In the genomic region with DNA sequence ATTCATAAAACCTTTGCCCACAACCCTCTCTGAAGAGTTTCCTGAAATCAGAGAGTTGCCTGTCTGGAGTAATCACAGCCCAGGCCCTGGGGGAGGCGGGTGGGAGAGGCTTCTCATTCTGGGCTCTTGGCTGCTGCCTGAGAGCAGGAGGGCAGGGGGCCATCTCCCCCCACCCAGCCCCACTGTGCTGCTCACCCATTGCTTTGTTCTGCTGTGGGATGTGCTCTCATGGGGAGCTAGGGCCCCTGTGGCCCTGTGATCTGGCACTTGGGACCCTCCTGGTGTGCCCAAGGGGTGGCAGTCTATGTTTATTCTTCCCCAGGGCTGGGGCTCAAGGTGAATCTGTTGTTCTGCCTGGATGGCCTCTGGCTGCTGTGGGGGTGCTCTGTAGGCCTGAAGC, we compare ENCODE assay signal across 28 cellular contexts.
"Had no signal": no experiment of that assay in that cellular context is flagged by ENCODE, and none has a peak within 500 bp of the region (broad histone marks: within the 10 kb centered on the region; RNA-seq: fewer than 3 reads in every experiment).

No MANE protein-coding gene starts in this region.

- H3K36me3 Mint-ChIP-seq: activated naive CD4-positive, alpha-beta T cell treated with anti-CD3 and anti-CD28 coated beads, Interleukin-2, amount 50 U/mL, for 24 hours had no signal

- H3K27ac Mint-ChIP-seq: activated CD4-positive, alpha-beta memory T cell treated with anti-CD3 and anti-CD28 coated beads, Interleukin-2, amount 10 ng/mL, durations not matched to agents 7 days and 5 days; activated naive CD4-positive, alpha-beta T cell treated with anti-CD3 and anti-CD28 coated beads, Interleukin-2, amount 50 U/mL, for 24 hours; activated naive CD8-positive, alpha-beta T cell treated with anti-CD3 and anti-CD28 coated beads, Interleukin-2, amount 50 U/mL, for 24 hours; nephron; progenitor cell of endocrine pancreas; T-helper 1 cell treated with Interleukin-12 subunit alpha and Interleukin-12 subunit beta and Interleukin-4 antibody, amounts not matched to agents 30 μg/mL and 1 μg/mL, for 36 hours had no signal

- H3K27ac ChIP-seq: left lung, neutrophil, ovary, upper lobe of right lung, WERI-Rb-1 had no signal

- H3K4me3 ChIP-seq: left lung, ovary, smooth muscle cell, upper lobe of right lung had no signal

- FAIRE-seq: islet of Langerhans had no signal

- H3K4me1 ChIP-seq: upper lobe of right lung had no signal

- H3K36me3 ChIP-seq: neutrophil, ovary had no signal

- H3K4me2 ChIP-seq: smooth muscle cell had no signal

- DNase-seq: activated CD4-positive, alpha-beta memory T cell treated with anti-CD3 and anti-CD28 coated beads, Interleukin-2, amount 10 ng/mL, durations not matched to agents 7 days and 5 days; activated CD4-positive, alpha-beta T cell treated with anti-CD3 and anti-CD28 coated beads for 48 hours; activated naive CD8-positive, alpha-beta T cell treated with anti-CD3 and anti-CD28 coated beads, Interleukin-2, amount 50 U/mL, for 24 hours; activated T-cell treated with anti-CD3 and anti-CD28 coated beads, Interleukin-2, amount 50 U/mL, for 4 hours; amygdala; caudate nucleus; cortex of kidney; foreskin melanocyte; left lung; mammary epithelial cell; ovary; stimulated activated CD4-positive, alpha-beta T cell treated with anti-CD3 and anti-CD28 coated beads, Interleukin-15, amount 100 ng/mL, for 24 hours; stimulated activated CD4-positive, alpha-beta T cell treated with anti-CD3 and anti-CD28 coated beads, Interleukin-2, amount 100 ng/mL, for 24 hours; stimulated activated naive CD4-positive, alpha-beta T cell; substantia nigra; T1000; upper lobe of right lung; WERI-Rb-1 had no signal

- H3K27me3 ChIP-seq: ovary, upper lobe of right lung had no signal

- H3K27me3 Mint-ChIP-seq: activated T-helper 17 cell treated with anti-CD3 and anti-CD28 coated beads, Interleukin-2, amount 50 U/mL, for 72 hours; progenitor cell of endocrine pancreas had no signal

- H3K4me1 Mint-ChIP-seq: activated naive CD4-positive, alpha-beta T cell treated with anti-CD3 and anti-CD28 coated beads, Interleukin-2, amount 50 U/mL, for 24 hours; activated naive CD8-positive, alpha-beta T cell treated with anti-CD3 and anti-CD28 coated beads, Interleukin-2, amount 50 U/mL, for 24 hours had no signal

- ATAC-seq: activated CD4-positive, CD25-positive, alpha-beta regulatory T cell treated with anti-CD3 and anti-CD28 coated beads, Interleukin-2, amount 50 U/mL, for 24 hours; activated naive CD8-positive, alpha-beta T cell treated with anti-CD3 and anti-CD28 coated beads, Interleukin-2, amount 50 U/mL, for 24 hours; activated T-cell treated with anti-CD3 and anti-CD28 coated beads, Interleukin-2, amount 50 U/mL, for 4 hours; activated T-helper 17 cell treated with anti-CD3 and anti-CD28 coated beads, Interleukin-2, amount 50 U/mL, for 72 hours; esophagus mucosa; left lung; upper lobe of right lung had no signal

- H3K4me3 Mint-ChIP-seq: activated CD4-positive, alpha-beta memory T cell treated with anti-CD3 and anti-CD28 coated beads, Interleukin-2, amount 10 ng/mL, durations not matched to agents 7 days and 5 days; activated naive CD4-positive, alpha-beta T cell treated with anti-CD3 and anti-CD28 coated beads, Interleukin-2, amount 50 U/mL, for 24 hours; activated naive CD8-positive, alpha-beta T cell treated with anti-CD3 and anti-CD28 coated beads, Interleukin-2, amount 50 U/mL, for 24 hours; activated T-cell treated with anti-CD3 and anti-CD28 coated beads, Interleukin-2, amount 50 U/mL, for 4 hours; activated T-helper 17 cell treated with anti-CD3 and anti-CD28 coated beads, Interleukin-2, amount 50 U/mL, for 72 hours; nephron; T-helper 1 cell treated with Interleukin-12 subunit alpha and Interleukin-12 subunit beta and Interleukin-4 antibody, amounts not matched to agents 30 μg/mL and 1 μg/mL, for 36 hours had no signal

- H3K9me3 ChIP-seq: left lung, neutrophil, ovary, upper lobe of right lung had no signal
